Comparison of ENCODE assay signal across 8 cellular contexts in the genomic region with DNA sequence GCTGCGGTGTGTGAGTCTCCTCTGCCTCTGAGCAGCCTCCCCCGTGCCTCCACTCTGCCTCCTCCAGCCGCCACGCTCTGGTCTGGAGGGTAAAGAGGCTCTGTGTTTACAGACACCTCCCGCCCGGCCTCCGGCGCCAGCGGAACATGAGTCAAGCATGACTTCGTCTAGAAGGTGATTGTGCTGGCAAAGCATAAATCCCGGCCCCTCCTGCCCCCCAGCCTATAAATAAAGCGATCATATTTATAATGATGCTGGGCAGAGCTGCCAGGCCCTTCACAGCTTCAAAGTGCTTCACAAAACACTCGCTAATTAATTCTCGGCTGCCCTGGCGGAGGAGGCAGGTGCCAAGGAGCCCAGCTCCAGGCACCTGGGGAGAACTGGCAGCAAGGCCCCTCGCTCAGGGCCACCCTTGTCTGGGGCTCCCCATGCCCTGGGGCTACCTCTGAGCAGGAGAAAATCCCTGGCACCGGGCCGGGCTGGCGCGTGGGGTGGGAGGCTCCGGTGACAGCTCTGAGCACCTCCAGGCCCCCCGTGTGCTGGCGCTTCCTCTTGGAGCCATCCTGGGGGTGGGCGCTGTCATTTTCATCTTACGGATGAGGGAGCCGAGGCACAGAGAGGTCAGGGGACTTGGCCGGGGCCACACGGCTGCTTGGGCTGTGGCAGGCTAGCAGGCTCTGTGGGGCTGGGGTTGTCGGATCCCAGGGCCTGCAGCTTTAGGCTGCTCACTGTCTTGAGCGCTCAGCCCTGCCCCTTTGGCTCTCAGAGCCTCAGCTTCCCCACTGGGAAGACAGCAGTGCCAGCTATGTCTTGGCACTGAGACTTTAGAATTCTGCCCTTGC.
DNase-seq lines count a peak whose midpoint lies in the region; ATAC-seq lines count a peak whose summit lies in the region.

No MANE protein-coding gene starts in this region.

- intact Hi-C loops in activated naive CD4-positive, alpha-beta T cell treated with anti-CD3 and anti-CD28 coated beads for 36 hours (cut with micrococcal nuclease) = no loop called here

- no peaks in the 10 kb centered on the region for H3K27me3 ChIP-seq in adipocyte (replicated peaks; ENCODE audit: control insufficient read depth, insufficient read depth, low read length)
- no peaks in the 10 kb centered on the region for H3K27me3 ChIP-seq in effector memory CD4-positive, alpha-beta T cell (replicated peaks; ENCODE audit: control insufficient read depth, insufficient read depth, low read length, poor library complexity, severe bottlenecking)

- H3K4me3 Mint-ChIP-seq in activated naive CD4-positive, alpha-beta T cell treated with anti-CD3 and anti-CD28 coated beads for 36 hours = no peak overlapping the region

- H3K9me3 ChIP-seq in adipocyte (ENCODE audit: control insufficient read depth, low read length) = no peaks in the 10 kb centered on the region
- no peaks in the 10 kb centered on the region for H3K9me3 ChIP-seq in effector memory CD4-positive, alpha-beta T cell (ENCODE audit: control insufficient read depth, low read length)

- H3K9ac ChIP-seq in adipocyte (ENCODE audit: low read length) = peak overlapping the region; percentile 12

- H3K4me1 Mint-ChIP-seq in activated naive CD4-positive, alpha-beta T cell treated with anti-CD3 and anti-CD28 coated beads for 36 hours (ENCODE audit: low read depth) = no peaks in the 10 kb centered on the region

- H3K27ac Mint-ChIP-seq in activated naive CD4-positive, alpha-beta T cell treated with anti-CD3 and anti-CD28 coated beads for 36 hours = no peak overlapping the region

- peak; percentile 95 for DNase-seq in NCI-H1105 (lab: John Stamatoyannopoulos, UW)
- DNase-seq in adipocyte (ENCODE audit: low read depth) = peak; percentile 85
- DNase-seq in hepatic stellate cell (ENCODE audit: low spot score) = peak; percentile 70
- peak; percentile 85 for DNase-seq in ureter (ENCODE audit: low spot score)
- DNase-seq in activated naive CD4-positive, alpha-beta T cell treated with anti-CD3 and anti-CD28 coated beads for 36 hours = no peak
- DNase-seq in effector memory CD4-positive, alpha-beta T cell = no peak

- no peaks in the 10 kb centered on the region for H3K36me3 Mint-ChIP-seq in activated naive CD4-positive, alpha-beta T cell treated with anti-CD3 and anti-CD28 coated beads for 36 hours (ENCODE audit: low read depth)

- ATAC-seq in GM21390 (IDR thresholded peaks at IDR 0.05; ENCODE audit: unreplicated experiment) (no peak), HG02840 (IDR thresholded peaks at IDR 0.05; ENCODE audit: low FRiP score, unreplicated experiment) (no peak)

- H3K4me3 ChIP-seq in adipocyte (ENCODE audit: low read length) = no peak overlapping the region
- no peak overlapping the region for H3K4me3 ChIP-seq in effector memory CD4-positive, alpha-beta T cell (ENCODE audit: insufficient read depth, low read depth, low read length, poor library complexity, severe bottlenecking)

- H3K27ac ChIP-seq in effector memory CD4-positive, alpha-beta T cell (ENCODE audit: insufficient read depth, low read length, poor library complexity, severe bottlenecking) = no peak overlapping the region

- peaks cover 19% of the 10 kb centered on the region for H3K4me1 ChIP-seq in adipocyte (ENCODE audit: control insufficient read depth, insufficient read depth, low read length)
- no peaks in the 10 kb centered on the region for H3K4me1 ChIP-seq in effector memory CD4-positive, alpha-beta T cell (ENCODE audit: control insufficient read depth, insufficient read depth, low read length, poor library complexity, severe bottlenecking)

- H3K27me3 Mint-ChIP-seq in activated naive CD4-positive, alpha-beta T cell treated with anti-CD3 and anti-CD28 coated beads for 36 hours (ENCODE audit: low read depth) = no peaks in the 10 kb centered on the region

- CTCF ChIA-PET in activated naive CD4-positive, alpha-beta T cell treated with anti-CD3 and anti-CD28 coated beads for 36 hours (lab: Charles Lee) = interaction anchor here (0.7 to 1.0 kb wide), 2 partner anchors 22 to 243 kb away, joined by 3 read pairs; no protein-coding TSS in a partner anchor

- no peaks in the 10 kb centered on the region for H3K9me3 Mint-ChIP-seq in activated naive CD4-positive, alpha-beta T cell treated with anti-CD3 and anti-CD28 coated beads for 36 hours

- peaks cover 39% of the 10 kb centered on the region for H3K36me3 ChIP-seq in adipocyte (ENCODE audit: control insufficient read depth, insufficient read depth, low read length, severe bottlenecking)
- no peaks in the 10 kb centered on the region for H3K36me3 ChIP-seq in effector memory CD4-positive, alpha-beta T cell (ENCODE audit: control insufficient read depth, insufficient read depth, low read length)

Comparison
In these comparisons a context has a peak if more than half of its experiments do, and no peak if none do; other contexts are left out.
1. DNase-seq: peak in NCI-H1105 (single experiment), adipocyte (single experiment), hepatic stellate cell (single experiment) and ureter (single experiment); none in activated naive CD4-positive, alpha-beta T cell treated with anti-CD3 and anti-CD28 coated beads for 36 hours (single experiment) and effector memory CD4-positive, alpha-beta T cell (0 of 3).